ENCODE assay signal across 30 cellular contexts in the genomic region with DNA sequence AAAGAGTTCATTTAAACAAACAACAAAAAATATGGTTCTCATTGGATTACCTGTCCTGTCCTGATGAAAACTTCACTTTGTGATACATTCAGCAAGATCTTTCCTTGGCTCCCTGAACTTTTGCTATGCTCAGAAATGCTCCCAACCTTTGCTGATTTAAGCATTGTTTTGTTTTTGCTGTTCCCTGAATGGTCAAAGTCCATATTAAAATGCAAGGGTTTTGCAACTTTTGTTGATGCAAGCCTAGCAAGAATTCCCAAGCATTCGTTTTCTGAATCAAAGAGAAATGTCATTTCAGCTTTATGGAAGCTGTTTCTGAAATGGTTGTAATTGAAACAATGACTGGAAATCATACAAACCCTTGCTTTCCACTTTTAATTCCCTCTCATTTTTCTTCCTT. TPM values are rescaled to one million over a fixed set of nuclear protein-coding genes. Genes with fewer than 3 reads are reported as not detected.
"Had no signal": no experiment of that assay in that cellular context is flagged by ENCODE, and none has a peak within 500 bp of the region (broad histone marks: within the 10 kb centered on the region; RNA-seq: fewer than 3 reads in every experiment).

No MANE protein-coding gene starts in this region.

- H3K4me3 Mint-ChIP-seq: endodermal cell; natural killer cell; stimulated activated memory B cell treated with anti-CD40 and anti-IgM and Interleukin-4, amounts not matched to agents 10 μg/mL and 1 μg/mL and 100 μg/mL, for 72 hours had no signal

- H3K27me3 ChIP-seq: dorsolateral prefrontal cortex, pancreas, right atrium auricular region, sigmoid colon, testis, tibial artery had no signal

- H3K36me3 ChIP-seq: esophagus muscularis mucosa, heart right ventricle, left ventricle myocardium inferior, lower lobe of right lung, pancreas, right atrium auricular region, sigmoid colon, tibial artery had no signal

- DNase-seq: dorsolateral prefrontal cortex; effector CD4-positive, alpha-beta T cell; endodermal cell; foreskin melanocyte; glutamatergic neuron; heart right ventricle; hippocampal formation; left cardiac atrium; left ventricle myocardium inferior; lower lobe of right lung; natural killer cell; occipital lobe; pancreas; sigmoid colon; stimulated activated naive CD8-positive, alpha-beta T cell treated with anti-CD3 and anti-CD28 coated beads, Interleukin-15, Interleukin-2, amounts not matched to agents 100 U/mL and 50 U/mL, for 24 hours; substantia nigra; testis; tibial artery had no signal

- H3K4me3 ChIP-seq: dorsolateral prefrontal cortex, esophagus muscularis mucosa, heart right ventricle, left ventricle myocardium inferior, lower lobe of right lung, pancreas, right atrium auricular region, sigmoid colon, testis, tibial artery had no signal

- H3K9me3 Mint-ChIP-seq: endodermal cell; natural killer cell; stimulated activated memory B cell treated with anti-CD40 and anti-IgM and Interleukin-4, amounts not matched to agents 10 μg/mL and 1 μg/mL and 100 μg/mL, for 72 hours; type B pancreatic cell had no signal

- FAIRE-seq: colon, endothelial cell of umbilical vein, islet of Langerhans, pancreas had no signal

- H3K36me3 Mint-ChIP-seq: natural killer cell, type B pancreatic cell had no signal

- ATAC-seq: heart right ventricle; left cardiac atrium; lower lobe of right lung; natural killer cell; pancreas; stimulated activated memory B cell treated with anti-CD40 and anti-IgM and Interleukin-4, amounts not matched to agents 10 μg/mL and 1 μg/mL and 100 μg/mL, for 72 hours; stimulated activated naive CD8-positive, alpha-beta T cell treated with anti-CD3 and anti-CD28 coated beads, Interleukin-15, Interleukin-2, amounts not matched to agents 100 U/mL and 50 U/mL, for 24 hours had no signal

- H3K9me3 ChIP-seq: esophagus muscularis mucosa, heart right ventricle, left ventricle myocardium inferior, lower lobe of right lung, pancreas, right atrium auricular region, sigmoid colon, testis, tibial artery had no signal

- H3K27ac Mint-ChIP-seq: endodermal cell; natural killer cell; stimulated activated memory B cell treated with anti-CD40 and anti-IgM and Interleukin-4, amounts not matched to agents 10 μg/mL and 1 μg/mL and 100 μg/mL, for 72 hours; type B pancreatic cell had no signal

- H3K27ac ChIP-seq: dorsolateral prefrontal cortex, esophagus muscularis mucosa, heart right ventricle, left ventricle myocardium inferior, lower lobe of right lung, pancreas, right atrium auricular region, sigmoid colon, testis, tibial artery had no signal

RNA-seq across cellular contexts. Expression of gene DRD1, which starts 31.3 kb away (rescaled TPM):
- total RNA-seq: endothelial cell of umbilical vein, epithelial cell of proximal tubule, kidney epithelial cell, left ventricle myocardium inferior, mononuclear cell, natural killer cell, pulmonary artery endothelial cell, right atrium auricular region, sigmoid colon, skeletal muscle tissue had no signal
- polyA plus RNA-seq: endothelial cell of umbilical vein, heart right ventricle had no signal
